Comparison of ENCODE assay signal across 19 cellular contexts in the genomic region with DNA sequence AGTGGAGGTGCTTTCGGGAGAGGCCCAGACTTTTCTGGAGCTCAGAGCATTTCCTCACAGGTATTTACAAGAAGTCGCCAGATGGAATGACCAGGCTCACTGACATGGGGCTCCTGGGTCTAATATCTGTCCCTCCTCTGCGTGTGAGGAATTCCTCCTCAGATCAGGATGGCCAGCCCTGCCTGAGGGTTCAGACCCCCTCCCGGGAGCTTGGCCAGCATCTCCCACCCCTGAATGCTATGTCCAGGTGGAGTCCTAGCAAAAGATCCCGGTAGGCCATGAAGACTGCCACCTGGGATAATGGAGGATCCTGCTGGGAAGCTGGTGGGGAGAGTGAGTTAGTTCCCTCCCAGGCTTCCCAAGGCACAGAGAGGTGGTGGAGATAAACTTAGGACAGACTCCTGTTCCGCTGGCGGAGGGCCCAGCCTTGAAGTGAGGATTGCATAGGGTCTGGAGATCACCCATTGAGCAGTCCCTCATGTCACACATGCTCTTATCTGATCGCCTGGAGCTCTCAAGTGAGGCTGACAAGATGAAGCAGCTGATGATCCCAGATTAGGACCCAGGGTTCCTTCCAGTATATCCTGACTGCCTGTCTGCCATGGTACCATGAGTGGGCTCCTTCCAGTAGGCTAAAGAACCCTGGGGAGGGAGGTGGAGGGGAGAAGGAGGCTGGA. TPM values are rescaled to one million over a fixed set of nuclear protein-coding genes. Genes with fewer than 3 reads are reported as not detected.
DNase-seq lines count a peak whose midpoint lies in the region; ATAC-seq and TF ChIP-seq lines count a peak whose summit lies in the region.
"Had no signal": no experiment of that assay in that cellular context is flagged by ENCODE, and none has a peak within 500 bp of the region (broad histone marks: within the 10 kb centered on the region; RNA-seq: fewer than 3 reads in every experiment).

No MANE protein-coding gene starts in this region.

- H3K4me2 ChIP-seq in IMR-90 (ENCODE audit: low read depth, low read length) (no peak overlapping the region), trophoblast cell (ENCODE audit: low read length) (no peak overlapping the region)

- H3K9me1 ChIP-seq in IMR-90 (ENCODE audit: insufficient read depth, low read length): peaks cover 39% of the 10 kb centered on the region

- H2AK9ac ChIP-seq in IMR-90 (replicated peaks; ENCODE audit: low read depth, low read length, poor library complexity): no peak overlapping the region

- H2AFZ ChIP-seq in IMR-90 (replicated peaks; ENCODE audit: low read length, poor library complexity): no peak overlapping the region
- H2AFZ ChIP-seq in trophoblast cell (ENCODE audit: insufficient read depth, low read length, poor library complexity): no peak overlapping the region

- no peaks in the 10 kb centered on the region for H3K27me3 ChIP-seq in IMR-90 (ENCODE audit: control insufficient read depth, insufficient read depth, low read length)
- H3K27me3 ChIP-seq in esophagus muscularis mucosa: no peaks in the 10 kb centered on the region
- peaks cover 16% of the 10 kb centered on the region for H3K27me3 ChIP-seq in trophoblast cell (ENCODE audit: insufficient read depth, low read length)

- H3K4ac ChIP-seq in IMR-90 (ENCODE audit: low read depth, low read length): no peak overlapping the region
- H3K4ac ChIP-seq in trophoblast cell (ENCODE audit: low read depth, low read length): no peak overlapping the region

- H4K91ac ChIP-seq in IMR-90 (ENCODE audit: insufficient read depth, low read depth, low read length): peak overlapping the region; percentile 10; the same call in 1 of the 2 replicates
- H4K91ac ChIP-seq in trophoblast cell (ENCODE audit: low read depth, low read length): no peak overlapping the region

- H3K27ac ChIP-seq in IMR-90 (ENCODE audit: insufficient read depth, low read length) (no peak overlapping the region), esophagus muscularis mucosa (replicated peaks in 1 of 4) (peak overlapping the region; percentile 52 to 78 (median 58)), trophoblast cell (ENCODE audit: low read depth, low read length) (no peak overlapping the region)

- H2BK5ac ChIP-seq in IMR-90 (ENCODE audit: low read depth, low read length, poor library complexity, severe bottlenecking) (no peak overlapping the region), trophoblast cell (ENCODE audit: low read depth, low read length, poor library complexity) (no peak overlapping the region)

- H4K5ac ChIP-seq in IMR-90 (ENCODE audit: low read depth, low read length): no peak overlapping the region

- no peak overlapping the region for H3K14ac ChIP-seq in IMR-90 (replicated peaks; ENCODE audit: low read depth, low read length)
- H3K14ac ChIP-seq in trophoblast cell (ENCODE audit: low read length): no peak overlapping the region

- H3K4me3 ChIP-seq in IMR-90 (ENCODE audit: insufficient read depth, low read depth, low read length) (no peak overlapping the region), esophagus muscularis mucosa (no peak overlapping the region), trophoblast cell (ENCODE audit: low read depth, low read length) (no peak overlapping the region)
- H3K4me3 ChIP-seq: mucosa of descending colon had no signal

- H3K9me3 ChIP-seq in IMR-90 (ENCODE audit: control insufficient read depth, insufficient read depth, low read length) (no peaks in the 10 kb centered on the region), esophagus muscularis mucosa (no peaks in the 10 kb centered on the region), trophoblast cell (ENCODE audit: insufficient read depth, low read depth, low read length) (no peaks in the 10 kb centered on the region)
- H3K9me3 ChIP-seq: mucosa of descending colon had no signal

- H3K79me2 ChIP-seq in trophoblast cell (ENCODE audit: control insufficient read depth, insufficient read depth, low read length, poor library complexity): no peaks in the 10 kb centered on the region

- no peak for TF ChIP-seq EP300 in esophagus muscularis mucosa (IDR thresholded peaks at IDR 0.05)

- intact Hi-C loops in IMR-90 (cut with micrococcal nuclease) (no loop called here), esophagus muscularis mucosa (cut with DNase I) (no loop called here)

- H4K20me1 ChIP-seq in IMR-90 (ENCODE audit: insufficient read depth, low read length): peaks cover 19% of the 10 kb centered on the region

- no CpG with 5 or more reads among the region's 8 CpGs for WGBS in IMR-90 (ENCODE audit: extremely low coverage in 2 of 2, insufficient read length in 1 of 2), 2 experiments
- 86% methylated on average over 6 of the region's 8 CpGs for WGBS in esophagus muscularis mucosa
- WGBS in trophoblast cell (ENCODE audit: extremely low coverage, insufficient coverage, insufficient read length): no CpG with 5 or more reads among the region's 8 CpGs

- no peak overlapping the region for H4K12ac ChIP-seq in trophoblast cell (ENCODE audit: low read depth, low read length)

- no peak overlapping the region for H2BK12ac ChIP-seq in trophoblast cell (ENCODE audit: low read length)

- no peak for TF ChIP-seq POLR2A in IMR-90 (IDR thresholded peaks at IDR 0.05; ENCODE audit: low read depth, low read length)
- TF ChIP-seq POLR2A in esophagus muscularis mucosa (IDR thresholded peaks at IDR 0.05; ENCODE audit: low read depth): no peak

- H3K79me1 ChIP-seq in IMR-90 (ENCODE audit: low read depth in 1 of 2, low read length in 2 of 2) (peaks cover 23 to 82% of the 10 kb centered on the region in 2 experiments), trophoblast cell (ENCODE audit: low read length) (no peaks in the 10 kb centered on the region)

- no peak for ATAC-seq in IMR-90 (ENCODE audit: low read depth)
- ATAC-seq in GM18907 (IDR thresholded peaks at IDR 0.05; ENCODE audit: unreplicated experiment): no peak
- ATAC-seq in HG03354 (IDR thresholded peaks at IDR 0.05; ENCODE audit: poor library complexity, severe bottlenecking, unreplicated experiment): no peak
- ATAC-seq: activated naive CD4-positive, alpha-beta T cell treated with anti-CD3 and anti-CD28 coated beads, Interleukin-2, amount 50 U/mL, for 72 hours; activated T-cell treated with anti-CD3 and anti-CD28 coated beads, Interleukin-2, amount 50 U/mL, for 72 hours; HCT116; mucosa of descending colon; stimulated activated naive B cell treated with anti-CD40 and anti-IgM and Interleukin-4, amounts not matched to agents 10 μg/mL and 1 μg/mL and 100 μg/mL, for 72 hours; T-helper 17 cell had no signal

- H3K9ac ChIP-seq in IMR-90 (ENCODE audit: low read depth, low read length) (no peak overlapping the region), trophoblast cell (ENCODE audit: low read length) (no peak overlapping the region)

- H2BK20ac ChIP-seq in IMR-90 (ENCODE audit: low read depth, low read length): no peak overlapping the region; the same call in 1 of the 2 replicates

- DNase-seq in IMR-90 (no peak), esophagus muscularis mucosa (ENCODE audit: extremely low spot score) (no peak), trophoblast cell (peak; percentile 27 to 46)
- DNase-seq in stimulated activated CD4-positive, alpha-beta T cell treated with anti-CD3 and anti-CD28 coated beads, Interleukin-4, amount 100 ng/mL, for 4 hours: no peak
- DNase-seq: activated CD4-positive, CD25-positive, alpha-beta regulatory T cell; activated T-cell treated with anti-CD3 and anti-CD28 coated beads, Interleukin-2, amount 50 U/mL, for 72 hours; CD4-positive, alpha-beta memory T cell; KG1; NCI-H1048; NCI-H2081 treated with DMSO at 0.1 percent for 48 hours; NCI-H510A treated with DMSO at 0.1 percent for 48 hours; SHP77; stimulated activated naive B cell treated with anti-CD40 and anti-IgM and Interleukin-4, amounts not matched to agents 10 μg/mL and 1 μg/mL and 100 μg/mL, for 72 hours; T-helper 17 cell had no signal

- no peak for TF ChIP-seq RAD21 in IMR-90 (IDR thresholded peaks at IDR 0.05; ENCODE audit: low read length)

- H3K4me1 ChIP-seq in IMR-90 (ENCODE audit: control insufficient read depth, insufficient read depth, low read length) (peaks cover 30% of the 10 kb centered on the region), esophagus muscularis mucosa (peaks cover 35 to 94% (median 90%) of the 10 kb centered on the region in 4 donors), trophoblast cell (ENCODE audit: control insufficient read depth in 1 of 2, insufficient read depth in 2 of 2, low read length in 2 of 2) (peaks cover 11 to 18% of the 10 kb centered on the region in 2 experiments)

- H2AK5ac ChIP-seq in IMR-90 (ENCODE audit: low read depth, low read length): peak overlapping the region; percentile 41; the same call in 1 of the 2 replicates
- no peak overlapping the region for H2AK5ac ChIP-seq in trophoblast cell (ENCODE audit: low read length)

- in situ Hi-C loops in IMR-90 (cut with MboI; ENCODE audit: low sequenced_read_pairs): no loop called here

- no peak overlapping the region for H4K8ac ChIP-seq in IMR-90 (ENCODE audit: low read depth in 2 of 2, low read length in 2 of 2)
- no peak overlapping the region for H4K8ac ChIP-seq in trophoblast cell (ENCODE audit: low read depth, low read length)

- H3K56ac ChIP-seq in IMR-90 (ENCODE audit: extremely low read depth, insufficient read depth, low read length): no peak overlapping the region

- TF ChIP-seq CTCF in IMR-90 (conservative IDR thresholded peaks at IDR 0.05; ENCODE audit: low read depth, low read length) (no peak), esophagus muscularis mucosa (IDR thresholded peaks at IDR 0.05) (no peak)

- H3K23ac ChIP-seq in IMR-90 (ENCODE audit: low read depth, low read length): no peak overlapping the region
- no peak overlapping the region for H3K23ac ChIP-seq in trophoblast cell (ENCODE audit: low read length)

- H3K18ac ChIP-seq in IMR-90 (ENCODE audit: low read depth, low read length): no peak overlapping the region
- H3K18ac ChIP-seq in trophoblast cell (ENCODE audit: low read length): peak overlapping the region; percentile 34

- H2BK15ac ChIP-seq in IMR-90 (ENCODE audit: low read depth, low read length): no peak overlapping the region

- no TSS peak for BruUV-seq in IMR-90 (replicated peaks; lab: Mats Ljungman, UMichigan)

- dilution Hi-C loops in IMR-90 (cut with HindIII; ENCODE audit: low sequenced_read_pairs, unreplicated experiment): no loop called here

- POLR2A ChIA-PET in IMR-90 (lab: Charles Lee; ENCODE audit: unreplicated experiment): no interaction called here

- CTCF ChIA-PET in IMR-90 (lab: Yijun Ruan, JAX): interaction anchor here (0.6 kb wide), 1 partner anchor 88 kb away, joined by 3 read pairs; no protein-coding TSS in a partner anchor

- H3K36me3 ChIP-seq in IMR-90 (ENCODE audit: control insufficient read depth, insufficient read depth, low read length) (no peaks in the 10 kb centered on the region), esophagus muscularis mucosa (peaks cover 0 to 9% (median 3%) of the 10 kb centered on the region in 4 donors), trophoblast cell (ENCODE audit: control insufficient read depth in 1 of 2, insufficient read depth in 2 of 2, low read length in 2 of 2) (no peaks in the 10 kb centered on the region)

- H2BK120ac ChIP-seq in IMR-90 (ENCODE audit: low read depth, low read length) (no peak overlapping the region), trophoblast cell (ENCODE audit: insufficient read depth, low read length, poor library complexity) (no peak overlapping the region)

RNA-seq across cellular contexts. Expression of a gene that starts 5.7 kb away (rescaled TPM):
- total RNA-seq in IMR-90 (2012; rRNA removed): 9.9 and 10.8 TPM in 2 replicates
- 42.0 and 53.1 TPM in 2 replicates for polyA plus RNA-seq in IMR-90 (2012; rRNA removed)
- 68.2 and 111 TPM in 2 replicates for polyA plus RNA-seq in IMR-90 (2012; cell fraction: cytosol; rRNA removed)
- 38.8 and 119 TPM in 2 replicates for polyA plus RNA-seq in IMR-90 (2012; cell fraction: nucleus; rRNA removed; ENCODE audit: low replicate concordance)
- 10 to 100 TPM; 30.7 to 66.1 (median 58.1) TPM for total RNA-seq in esophagus muscularis mucosa
- polyA plus RNA-seq in trophoblast cell (2013): 15.2 and 18.2 TPM in 2 replicates

RNA-seq across cellular contexts. Expression of a gene that starts 23.4 kb away (rescaled TPM):
- total RNA-seq in IMR-90 (2012; rRNA removed) (under 0.01 TPM in 1 of 2 replicates, not detected in the other), esophagus muscularis mucosa (not detected)
- polyA plus RNA-seq in IMR-90 (2012; rRNA removed): 0.09 and 0.14 TPM in 2 replicates
- 0.08 TPM in 1 of 2 replicates, not detected in the other for polyA plus RNA-seq in IMR-90 (2012; cell fraction: cytosol; rRNA removed)
- polyA plus RNA-seq in IMR-90 (2012; cell fraction: nucleus; rRNA removed; ENCODE audit: low replicate concordance): 0.02 and 0.06 TPM in 2 replicates
- 18.6 and 19.6 TPM in 2 replicates for polyA plus RNA-seq in trophoblast cell (2013)
- total RNA-seq: activated naive CD4-positive, alpha-beta T cell treated with anti-CD3 and anti-CD28 coated beads, Interleukin-2, amount 50 U/mL, for 72 hours; CD4-positive, alpha-beta memory T cell; T-helper 17 cell had no signal
- polyA plus RNA-seq: CD4-positive, alpha-beta memory T cell had no signal

Comparison
In these comparisons a context has a peak if more than half of its experiments do, and no peak if none do; other contexts are left out.
1. DNase-seq: peak in trophoblast cell (2 of 2); none in IMR-90 (single experiment), esophagus muscularis mucosa (single experiment) and stimulated activated CD4-positive, alpha-beta T cell treated with anti-CD3 and anti-CD28 coated beads, Interleukin-4, amount 100 ng/mL, for 4 hours (0 of 2).
2. H3K27ac ChIP-seq: peak in esophagus muscularis mucosa (4 of 4); none in IMR-90 (single experiment) and trophoblast cell (single experiment).